ENCODE assay signal across 8 cellular contexts in the genomic region with DNA sequence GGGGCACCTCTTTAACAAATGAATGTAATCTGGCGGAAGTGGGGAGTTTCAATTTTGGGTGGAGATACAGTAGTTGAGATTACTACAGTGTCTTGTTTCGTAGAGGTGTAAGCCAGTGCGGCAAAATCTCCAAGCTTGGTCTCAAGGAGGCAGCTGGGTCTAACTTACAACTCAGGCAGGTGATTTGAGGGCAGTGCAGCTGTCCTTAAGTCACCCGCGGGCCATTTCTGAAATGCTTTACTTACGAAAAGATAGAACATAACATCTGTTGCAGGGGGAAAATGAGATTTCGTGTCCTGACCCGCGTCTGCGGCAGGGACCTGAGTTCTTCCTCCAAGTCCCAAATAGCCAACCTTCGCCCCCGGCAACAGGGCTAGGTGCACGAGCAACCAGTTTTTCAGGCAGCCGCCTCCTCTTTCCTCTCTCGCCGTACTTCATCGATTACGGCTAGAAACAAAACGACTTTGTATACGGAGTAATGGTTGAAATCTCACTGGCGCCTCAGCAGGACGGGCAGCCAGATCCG. TPM values are rescaled to one million over a fixed set of nuclear protein-coding genes. Genes with fewer than 3 reads are reported as not detected.
A peak's percentile ranks its signal among the peaks of the same experiment; 100 is the strongest.
DNase-seq lines count a peak whose midpoint lies in the region; ATAC-seq and TF ChIP-seq lines count a peak whose summit lies in the region.

No MANE protein-coding gene starts in this region.

- no peaks in the 10 kb centered on the region for H3F3A ChIP-seq in PC-3 (ENCODE audit: low read length, unreplicated experiment)

- H4K20me1 ChIP-seq in PC-3 (ENCODE audit: low read length) = no peaks in the 10 kb centered on the region

- DNase-seq in Caco-2 (no peak), PC-3 (no peak), vagina (ENCODE audit: extremely low spot score in 2 of 2) (no peak), NCI-H226 (no peak)

- H3K79me2 ChIP-seq in PC-3 (ENCODE audit: low read length) = peaks cover 40% of the 10 kb centered on the region

- TF ChIP-seq POLR2A in vagina (IDR thresholded peaks at IDR 0.05) = no peak

- no peaks in the 10 kb centered on the region for H3K9me2 ChIP-seq in PC-3 (replicated peaks; ENCODE audit: low read length)

- H3K36me3 Mint-ChIP-seq in Caco-2 (ENCODE audit: insufficient read depth, unreplicated experiment) = peaks cover 11% of the 10 kb centered on the region

- TF ChIP-seq CTCF in Caco-2 (IDR thresholded peaks at IDR 0.05; ENCODE audit: insufficient read depth in 1 of 2, low read depth in 1 of 2, low read length in 1 of 2, severe bottlenecking in 1 of 2, unreplicated experiment in 1 of 2) (no peak), PC-3 (conservative IDR thresholded peaks at IDR 0.05; ENCODE audit: low read depth, low read length) (no peak), vagina (IDR thresholded peaks at IDR 0.05) (no peak)

- H3K36me3 ChIP-seq in Caco-2 (ENCODE audit: control insufficient read depth, insufficient read depth, low read length) = no peaks in the 10 kb centered on the region
- no peaks in the 10 kb centered on the region for H3K36me3 ChIP-seq in PC-3 (ENCODE audit: low read depth, low read length)
- no peaks in the 10 kb centered on the region for H3K36me3 ChIP-seq in duodenal mucosa (ENCODE audit: control insufficient read depth in 1 of 2, insufficient read depth in 2 of 2, low read length in 2 of 2)
- H3K36me3 ChIP-seq in vagina = no peaks in the 10 kb centered on the region

- intact Hi-C loops in Caco-2 (cut with micrococcal nuclease; ENCODE audit: unreplicated experiment) = loop anchor here (1.0 kb wide), 1 partner anchor 18 kb away; a partner anchor contains a TSS
- intact Hi-C loops in PC-3 (cut with micrococcal nuclease) = loop anchor here (5.0 to 10.0 kb wide), 2 partner anchors 142 to 484 kb away; a partner anchor contains a TSS
- intact Hi-C loops in vagina (cut with DNase I) = no loop called here

- ATAC-seq in GM19043 (IDR thresholded peaks at IDR 0.05; ENCODE audit: low read depth, unreplicated experiment) (peak; percentile 40), HG03103 (IDR thresholded peaks at IDR 0.05; ENCODE audit: low read depth, unreplicated experiment) (peak; percentile 34), PC-3 (peak; percentile 11)

- CTCF ChIA-PET in Caco-2 (lab: Charles Lee) = interaction anchor here (0.9 to 1.2 kb wide), 4 partner anchors 18 to 139 kb away, joined by 3 to 7 read pairs (median 4); a partner anchor contains a TSS
- CTCF ChIA-PET in PC-3 (lab: Charles Lee) = no interaction called here

- H3K27ac ChIP-seq in PC-3 (ENCODE audit: low read length) = peak overlapping the region; percentile 69
- H3K27ac ChIP-seq in duodenal mucosa (ENCODE audit: low read depth, low read length) = peak overlapping the region; percentile 94
- peak overlapping the region; percentile 99 for H3K27ac ChIP-seq in vagina

- H3K9me3 Mint-ChIP-seq in Caco-2 (ENCODE audit: unreplicated experiment) = no peaks in the 10 kb centered on the region

- H3K4me3 ChIP-seq in Caco-2 (ENCODE audit: low read depth, low read length) (peak overlapping the region; percentile 100), PC-3 (ENCODE audit: low read length) (peak overlapping the region; percentile 96), duodenal mucosa (ENCODE audit: low read depth in 1 of 2, low read length in 2 of 2) (peak overlapping the region; percentile 94 to 97), mononuclear cell (ENCODE audit: low read length) (peak overlapping the region; percentile 97), vagina (peak overlapping the region; percentile 88 to 94)

- H3K27me3 ChIP-seq in Caco-2 (replicated peaks; ENCODE audit: control insufficient read depth, insufficient read depth, low read length) (no peaks in the 10 kb centered on the region), PC-3 (ENCODE audit: low read length) (no peaks in the 10 kb centered on the region), duodenal mucosa (ENCODE audit: control insufficient read depth in 1 of 2, insufficient read depth in 2 of 2, low read length in 2 of 2) (no peaks in the 10 kb centered on the region), mononuclear cell (ENCODE audit: insufficient read depth, low read length) (no peaks in the 10 kb centered on the region), vagina (no peaks in the 10 kb centered on the region)

- no peaks in the 10 kb centered on the region for H3K9me3 ChIP-seq in Caco-2
- no peaks in the 10 kb centered on the region for H3K9me3 ChIP-seq in PC-3 (ENCODE audit: low read length)
- H3K9me3 ChIP-seq in duodenal mucosa (ENCODE audit: control insufficient read depth in 1 of 2, low read length in 2 of 2) = no peaks in the 10 kb centered on the region
- no peaks in the 10 kb centered on the region for H3K9me3 ChIP-seq in mononuclear cell (ENCODE audit: low read depth, low read length)
- no peaks in the 10 kb centered on the region for H3K9me3 ChIP-seq in vagina

- peak overlapping the region; percentile 98 for H2AFZ ChIP-seq in PC-3 (ENCODE audit: low read length)

- peak overlapping the region; percentile 91 for H3K4me3 Mint-ChIP-seq in Caco-2 (ENCODE audit: unreplicated experiment)

- no peaks in the 10 kb centered on the region for H3K27me3 Mint-ChIP-seq in Caco-2 (ENCODE audit: insufficient read depth, unreplicated experiment)

- BruUV-seq in Caco-2 (replicated peaks; lab: Mats Ljungman, UMichigan) (TSS peak; percentile 86), PC-3 (replicated peaks; lab: Mats Ljungman, UMichigan) (TSS peak; percentile 65)

- POLR2A ChIA-PET in Caco-2 (lab: Charles Lee) (interaction anchor here (0.5 to 1.0 kb wide), 2 partner anchors 13 to 64 kb away, joined by 3 to 5 read pairs; no protein-coding TSS in a partner anchor), PC-3 (lab: Charles Lee; ENCODE audit: unreplicated experiment) (interaction anchor here (0.6 to 1.0 kb wide), 3 partner anchors 114 to 403 kb away, joined by 3 read pairs; a partner anchor contains a TSS)

- H3K4me1 ChIP-seq in Caco-2 (peaks cover 22% of the 10 kb centered on the region), PC-3 (ENCODE audit: insufficient read depth, low read length) (peaks cover 18% of the 10 kb centered on the region), duodenal mucosa (ENCODE audit: control insufficient read depth in 1 of 2, insufficient read depth in 2 of 2, low read length in 2 of 2) (peaks cover 16 to 23% of the 10 kb centered on the region in 2 donors), mononuclear cell (ENCODE audit: insufficient read depth, low read length) (peaks cover 25% of the 10 kb centered on the region), vagina (peaks cover 28% of the 10 kb centered on the region)

- H3K4me2 ChIP-seq in PC-3 (ENCODE audit: low read length) = peak overlapping the region; percentile 93

- H3K9ac ChIP-seq in PC-3 (ENCODE audit: low read length) (peak overlapping the region; percentile 94), duodenal mucosa (ENCODE audit: low read depth in 1 of 2, low read length in 2 of 2) (peak overlapping the region; percentile 95)

- H3K4me1 Mint-ChIP-seq in Caco-2 (ENCODE audit: low read depth, unreplicated experiment) = peaks cover 29% of the 10 kb centered on the region

- H3K27ac Mint-ChIP-seq in Caco-2 (ENCODE audit: unreplicated experiment) = peak overlapping the region; percentile 97

RNA-seq across cellular contexts. Expression of a gene that starts 0.5 kb away (rescaled TPM):
- total RNA-seq in Caco-2 (2022) = 16.3 and 18.8 TPM in 2 replicates
- 7.1 and 9.0 TPM in 2 replicates for total RNA-seq in PC-3 (2014; rRNA removed)
- 4.2 TPM for total RNA-seq in mononuclear cell
- total RNA-seq in vagina = 8.1 TPM

RNA-seq across cellular contexts. Expression of a gene that starts 18.4 kb away (rescaled TPM):
- total RNA-seq in Caco-2 (2022) (0.29 and 0.58 TPM in 2 replicates), PC-3 (2014; rRNA removed) (not detected in 2 replicates), mononuclear cell (0.10 TPM), vagina (0.25 TPM)

RNA-seq across cellular contexts. Expression of a gene that starts 49.0 kb away (rescaled TPM):
- total RNA-seq in Caco-2 (2022) (not detected in 2 replicates), PC-3 (2014; rRNA removed) (0.91 and 1.8 TPM in 2 replicates), mononuclear cell (not detected), vagina (0.25 TPM)
